1 cellular context compared by ENCODE assay signal in genomic region chr1:26368006-26368405, GRCh38.
TF ChIP-seq lines count a peak whose summit lies in the region.

No MANE protein-coding gene starts in this region.

TF ChIP-seq in H1, 55 proteins besides CTCF, POLR2A, EP300 and RAD21:
- TF ChIP-seq HDAC6 (IDR thresholded peaks at IDR 0.05; ENCODE audit: low read depth, low read length) (no peak), JUN (IDR thresholded peaks at IDR 0.05; ENCODE audit: low read depth, low read length) (no peak), HDAC2 (IDR thresholded peaks at IDR 0.05; ENCODE audit: borderline replicate concordance in 1 of 2, low read depth in 2 of 2, low read length in 2 of 2) (no peak), CHD2 (IDR thresholded peaks at IDR 0.05; ENCODE audit: low read length) (no peak), ATF2 (IDR thresholded peaks at IDR 0.05; ENCODE audit: low read length) (no peak), BRCA1 (IDR thresholded peaks at IDR 0.05; ENCODE audit: low read depth, low read length) (no peak), TAF7 (optimal IDR thresholded peaks at IDR 0.05; ENCODE audit: borderline replicate concordance, low read depth, low read length) (no peak), TEAD4 (IDR thresholded peaks at IDR 0.05; ENCODE audit: low read depth, low read length) (no peak), SAP30 (IDR thresholded peaks at IDR 0.05; ENCODE audit: insufficient read depth, insufficient replicate concordance, low read length) (no peak)
- TF ChIP-seq, protein P1, sequence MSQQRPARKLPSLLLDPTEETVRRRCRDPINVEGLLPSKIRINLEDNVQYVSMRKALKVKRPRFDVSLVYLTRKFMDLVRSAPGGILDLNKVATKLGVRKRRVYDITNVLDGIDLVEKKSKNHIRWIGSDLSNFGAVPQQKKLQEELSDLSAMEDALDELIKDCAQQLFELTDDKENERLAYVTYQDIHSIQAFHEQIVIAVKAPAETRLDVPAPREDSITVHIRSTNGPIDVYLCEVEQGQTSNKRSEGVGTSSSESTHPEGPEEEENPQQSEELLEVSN (IDR thresholded peaks at IDR 0.05) = no peak
